8 cellular contexts compared by ENCODE assay signal in genomic region chr22:50244420-50245213, GRCh38. TPM values are rescaled to one million over a fixed set of nuclear protein-coding genes. Genes with fewer than 3 reads are reported as not detected.
DNase-seq lines count a peak whose midpoint lies in the region; ATAC-seq, FAIRE-seq and TF ChIP-seq lines count a peak whose summit lies in the region.

Gene TUBGCP6 (minus strand): TSS chr22:50245023. CDS start chr22:50244459, 564 bp downstream.

- H3K4me1 ChIP-seq in esophagus squamous epithelium = peaks cover 30 to 85% (median 52%) of the 10 kb centered on the region in 3 donors

- TF ChIP-seq CTCF in esophagus squamous epithelium (IDR thresholded peaks at IDR 0.05) = peak in 4 of 6 experiments; percentile 9 to 66 (median 52)

- no peaks in the 10 kb centered on the region for H3K27me3 ChIP-seq in esophagus squamous epithelium

- peaks cover 17 to 29% (median 28%) of the 10 kb centered on the region in 3 donors for H3K4me1 Mint-ChIP-seq in IgD-negative memory B cell
- H3K4me1 Mint-ChIP-seq in activated T-cell treated with anti-CD3 and anti-CD28 coated beads, Interleukin-2, amount 50 U/mL, for 72 hours (ENCODE audit: low read depth) = peaks cover 48% of the 10 kb centered on the region
- peaks cover 25 to 60% (median 46%) of the 10 kb centered on the region in 3 donors for H3K4me1 Mint-ChIP-seq in naive B cell
- peaks cover 35% of the 10 kb centered on the region for H3K4me1 Mint-ChIP-seq in stimulated activated effector memory CD8-positive, alpha-beta T cell treated with anti-CD3 and anti-CD28 coated beads, Interleukin-12 subunit alpha, Interleukin-12 subunit beta, amount 100 ng/mL, for 72 hours

- TF ChIP-seq POLR2A in esophagus squamous epithelium (IDR thresholded peaks at IDR 0.05) = peak in 3 of 4 donors; percentile 82

- H3K9me3 Mint-ChIP-seq in IgD-negative memory B cell (no peaks in the 10 kb centered on the region), naive B cell (no peaks in the 10 kb centered on the region)
- H3K9me3 Mint-ChIP-seq in activated T-cell treated with anti-CD3 and anti-CD28 coated beads, Interleukin-2, amount 50 U/mL, for 72 hours = no peaks in the 10 kb centered on the region
- H3K9me3 Mint-ChIP-seq in stimulated activated effector memory CD8-positive, alpha-beta T cell treated with anti-CD3 and anti-CD28 coated beads, Interleukin-12 subunit alpha, Interleukin-12 subunit beta, amount 100 ng/mL, for 72 hours = no peaks in the 10 kb centered on the region

- H3K27me3 Mint-ChIP-seq in IgD-negative memory B cell (no peaks in the 10 kb centered on the region), naive B cell (no peaks in the 10 kb centered on the region)
- H3K27me3 Mint-ChIP-seq in activated T-cell treated with anti-CD3 and anti-CD28 coated beads, Interleukin-2, amount 50 U/mL, for 72 hours (ENCODE audit: low read depth) = no peaks in the 10 kb centered on the region

- DNase-seq in DMS 273 (lab: John Stamatoyannopoulos, UW; ENCODE audit: unreplicated experiment) = peak; percentile 95
- peak; percentile 74 for DNase-seq in RCC 7860 (ENCODE audit: low spot score)
- peak; percentile 94 to 96 for DNase-seq in activated T-cell treated with anti-CD3 and anti-CD28 coated beads, Interleukin-2, amount 50 U/mL, for 72 hours
- DNase-seq in esophagus squamous epithelium (lab: John Stamatoyannopoulos, UW) = peak; percentile 69
- DNase-seq in naive B cell = peak; percentile 93
- DNase-seq in stimulated activated effector memory CD8-positive, alpha-beta T cell treated with anti-CD3 and anti-CD28 coated beads, Interleukin-12 subunit alpha, Interleukin-12 subunit beta, amount 100 ng/mL, for 72 hours (ENCODE audit: low spot score in 2 of 2) = peak; percentile 92 to 95

- H3K9me3 ChIP-seq in esophagus squamous epithelium = no peaks in the 10 kb centered on the region

- intact Hi-C loops in esophagus squamous epithelium (cut with DNase I) = loop anchor here (5.0 kb wide), 1 partner anchor 98 kb away; the partner anchor contains the start of gene PPP6R2

- H3K27ac ChIP-seq in esophagus squamous epithelium = peak within 1 kb of the TSS; percentile 90 to 98 (median 96)

- H3K4me3 Mint-ChIP-seq in IgD-negative memory B cell (peak within 1 kb of the TSS; percentile 90 to 99 (median 98)), naive B cell (peak within 1 kb of the TSS; percentile 84 to 100 (median 99))
- H3K4me3 Mint-ChIP-seq in activated T-cell treated with anti-CD3 and anti-CD28 coated beads, Interleukin-2, amount 50 U/mL, for 72 hours = peak within 1 kb of the TSS; percentile 89 to 91
- peak within 1 kb of the TSS; percentile 96 for H3K4me3 Mint-ChIP-seq in stimulated activated effector memory CD8-positive, alpha-beta T cell treated with anti-CD3 and anti-CD28 coated beads, Interleukin-12 subunit alpha, Interleukin-12 subunit beta, amount 100 ng/mL, for 72 hours

- H3K36me3 ChIP-seq in esophagus squamous epithelium = peaks cover 0 to 36% (median 8%) of the 10 kb centered on the region in 3 donors

- WGBS in esophagus squamous epithelium, 2 donors = 0% methylated on average over 1 to 7 of the region's 76 CpGs

- H3K27ac Mint-ChIP-seq in IgD-negative memory B cell (peak within 1 kb of the TSS; percentile 91 to 100 (median 96)), naive B cell (peak within 1 kb of the TSS; percentile 95 to 100 (median 100))
- peak within 1 kb of the TSS; percentile 91 for H3K27ac Mint-ChIP-seq in activated T-cell treated with anti-CD3 and anti-CD28 coated beads, Interleukin-2, amount 50 U/mL, for 72 hours
- peak within 1 kb of the TSS; percentile 99 for H3K27ac Mint-ChIP-seq in stimulated activated effector memory CD8-positive, alpha-beta T cell treated with anti-CD3 and anti-CD28 coated beads, Interleukin-12 subunit alpha, Interleukin-12 subunit beta, amount 100 ng/mL, for 72 hours

- FAIRE-seq in RCC 7860 (lab: Jason Lieb, UNC) = no peak

- H3K36me3 Mint-ChIP-seq in IgD-negative memory B cell = peaks cover 2% of the 10 kb centered on the region
- peaks cover 6 to 7% of the 10 kb centered on the region in 2 donors for H3K36me3 Mint-ChIP-seq in activated T-cell treated with anti-CD3 and anti-CD28 coated beads, Interleukin-2, amount 50 U/mL, for 72 hours (ENCODE audit: insufficient read depth in 2 of 2)
- peaks cover 0 to 7% of the 10 kb centered on the region in 2 donors for H3K36me3 Mint-ChIP-seq in naive B cell
- H3K36me3 Mint-ChIP-seq in stimulated activated effector memory CD8-positive, alpha-beta T cell treated with anti-CD3 and anti-CD28 coated beads, Interleukin-12 subunit alpha, Interleukin-12 subunit beta, amount 100 ng/mL, for 72 hours = peaks cover 55% of the 10 kb centered on the region

- peak within 1 kb of the TSS; percentile 69 to 97 (median 86) for H3K4me3 ChIP-seq in esophagus squamous epithelium

- peak; percentile 67 for ATAC-seq in GM21528 (IDR thresholded peaks at IDR 0.05; ENCODE audit: low FRiP score, unreplicated experiment)
- peak; percentile 89 to 90 for ATAC-seq in activated T-cell treated with anti-CD3 and anti-CD28 coated beads, Interleukin-2, amount 50 U/mL, for 72 hours (replicated peaks in 1 of 2)
- ATAC-seq in naive B cell (ENCODE audit: low read depth in 2 of 2) = peak; percentile 81 to 84
- peak; percentile 93 for ATAC-seq in stimulated activated effector memory CD8-positive, alpha-beta T cell treated with anti-CD3 and anti-CD28 coated beads, Interleukin-12 subunit alpha, Interleukin-12 subunit beta, amount 100 ng/mL, for 72 hours

RNA-seq across cellular contexts. Expression of gene TUBGCP6, which starts in this region (rescaled TPM):
- polyA plus RNA-seq in IgD-negative memory B cell = 17.0 TPM
- 10 to 100 TPM; 64.9 to 69.7 TPM for total RNA-seq in activated T-cell treated with anti-CD3 and anti-CD28 coated beads, Interleukin-2, amount 50 U/mL, for 72 hours
- total RNA-seq in esophagus squamous epithelium = 10 to 100 TPM; 20.3 to 44.3 (median 32.2) TPM
- 10 to 100 TPM; 11.6 to 23.2 (median 14.2) TPM for polyA plus RNA-seq in naive B cell (ENCODE audit: low read depth in 6 of 6)

Comparison
In these comparisons a context has a peak if more than half of its experiments do, and no peak if none do; other contexts are left out.
1. Peak in every context shown above with its lines: DNase-seq, ATAC-seq, H3K4me3 ChIP-seq and H3K27ac ChIP-seq.